11 cellular contexts compared by ENCODE assay signal in the genomic region with DNA sequence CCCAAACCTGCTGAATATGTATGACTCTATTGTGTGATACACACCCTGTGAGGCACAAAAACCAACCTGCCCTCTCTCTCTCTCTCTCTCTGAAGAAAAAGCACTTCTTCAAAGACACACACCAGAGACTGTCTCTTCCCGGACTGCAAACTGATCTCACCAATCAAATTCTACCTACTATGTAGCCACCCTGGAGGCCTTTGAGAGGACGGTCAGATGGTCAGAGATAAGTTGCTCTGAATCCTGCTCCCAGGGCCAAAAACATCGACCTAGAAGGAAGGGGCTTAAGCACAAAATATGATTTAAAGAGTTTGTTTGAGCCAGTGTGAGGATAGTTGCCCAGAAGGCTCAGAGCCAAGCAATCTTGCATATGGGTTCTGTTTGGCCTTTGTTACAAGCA. TPM values are rescaled to one million over a fixed set of nuclear protein-coding genes. Genes with fewer than 3 reads are reported as not detected.
"Had no signal": no experiment of that assay in that cellular context is flagged by ENCODE, and none has a peak within 500 bp of the region (broad histone marks: within the 10 kb centered on the region; RNA-seq: fewer than 3 reads in every experiment).

No MANE protein-coding gene starts in this region.

RNA-seq across cellular contexts. Expression of gene PPIAL4F, which starts 59.2 kb away (rescaled TPM):
- total RNA-seq: activated B cell treated with CpG ODN at 0.5 μM for 24 hours; activated CD8-positive, alpha-beta memory T cell treated with anti-CD3 and anti-CD28 coated beads for 36 hours; activated T-cell treated with anti-CD3 and anti-CD28 coated beads, Interleukin-2, amount 50 U/mL, for 72 hours; aorta; cerebellum; IMR-90; LHCN-M2; M059J; Peyer's patch; Right ventricle myocardium superior; SJCRH30 had no signal
- polyA plus RNA-seq: aorta, IMR-90 had no signal
